In the genomic region with DNA sequence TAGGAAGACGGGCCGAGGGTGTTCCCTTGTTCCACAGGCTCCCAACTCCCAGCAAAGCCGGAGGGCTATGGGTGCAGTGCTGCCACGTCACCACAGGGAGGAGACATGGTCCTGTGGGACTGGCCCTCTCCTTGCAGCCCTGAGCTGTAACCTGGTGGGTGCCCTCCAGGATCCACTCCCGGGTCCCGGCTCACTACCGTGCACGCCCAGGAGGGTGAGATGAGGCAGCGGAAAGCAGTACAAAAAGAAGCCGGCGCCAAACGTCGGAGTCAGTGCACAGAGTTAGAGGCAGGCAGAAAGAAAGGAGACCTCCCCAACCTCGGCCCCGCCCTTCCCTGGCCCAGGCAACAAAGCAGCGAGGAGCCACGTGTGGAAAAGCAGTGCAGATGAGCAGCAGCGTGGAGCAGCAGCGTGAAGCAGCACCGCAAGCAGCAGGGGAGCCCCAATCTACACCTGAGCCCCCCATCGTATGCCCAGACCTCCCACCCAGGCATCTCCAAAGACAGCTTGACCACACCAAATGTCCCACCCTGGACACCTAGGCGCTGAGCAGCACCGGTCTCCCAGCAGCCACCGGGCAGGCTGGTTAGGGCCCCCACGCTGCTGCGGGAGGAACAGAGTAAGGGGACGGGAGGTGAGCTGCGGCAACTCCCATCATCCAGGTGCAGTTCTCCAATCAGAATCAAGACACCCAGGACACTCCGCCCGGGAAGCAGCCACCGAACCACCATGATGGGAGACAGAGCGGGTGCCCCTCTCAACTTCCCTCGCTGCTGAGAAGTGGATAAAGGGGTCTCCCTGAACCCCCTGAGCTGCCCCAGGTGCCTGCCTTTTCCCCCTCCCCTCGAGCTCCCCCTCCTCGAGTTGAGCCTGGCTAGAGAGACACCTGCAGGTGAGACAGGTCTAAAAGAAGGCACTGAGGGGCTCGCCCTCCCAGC, we compare ENCODE assay signal across 8 cellular contexts. TPM values are rescaled to one million over a fixed set of nuclear protein-coding genes. Genes with fewer than 3 reads are reported as not detected.
DNase-seq lines count a peak whose midpoint lies in the region; ATAC-seq, FAIRE-seq and TF ChIP-seq lines count a peak whose summit lies in the region.

No MANE protein-coding gene starts in this region.

- TF ChIP-seq POLR2A in endothelial cell of umbilical vein (IDR thresholded peaks at IDR 0.05; ENCODE audit: low read depth, low read length), result no peak

- dilution Hi-C loops in endothelial cell of umbilical vein (cut with MboI; ENCODE audit: extremely low pct_ligation_motif_present, low sequenced_read_pairs), result no loop called here

- H3K9ac ChIP-seq in endothelial cell of umbilical vein (replicated peaks; ENCODE audit: extremely low read depth, insufficient read depth, low read length), result no peak overlapping the region

- H3K36me3 Mint-ChIP-seq in CD14-positive monocyte, result no peaks in the 10 kb centered on the region
- H3K36me3 Mint-ChIP-seq in naive thymus-derived CD8-positive, alpha-beta T cell, result peaks cover 0 to 16% (median 11%) of the 10 kb centered on the region in 3 donors

- no peak overlapping the region for H3K4me3 ChIP-seq in endothelial cell of umbilical vein (replicated peaks in 1 of 3; ENCODE audit: insufficient read depth in 1 of 3, low read depth in 1 of 3, low read length in 3 of 3)

- H3K79me2 ChIP-seq in endothelial cell of umbilical vein (ENCODE audit: control insufficient read depth, insufficient read depth, low read length), result no peaks in the 10 kb centered on the region

- peak; percentile 64 for ATAC-seq in GM19324 (IDR thresholded peaks at IDR 0.05; ENCODE audit: low FRiP score, unreplicated experiment)
- ATAC-seq in HG03432 (IDR thresholded peaks at IDR 0.05; ENCODE audit: unreplicated experiment), result peak; percentile 77
- peak; percentile 86 to 88 for ATAC-seq in naive thymus-derived CD8-positive, alpha-beta T cell

- FAIRE-seq in endothelial cell of umbilical vein (lab: Jason Lieb, UNC), result peak; percentile 65

- H3K4me3 Mint-ChIP-seq in CD14-positive monocyte, result peak overlapping the region in 1 of 2 donors; percentile 34
- peak overlapping the region; percentile 76 to 94 (median 86) for H3K4me3 Mint-ChIP-seq in naive thymus-derived CD8-positive, alpha-beta T cell

- H3K27me3 Mint-ChIP-seq in CD14-positive monocyte (ENCODE audit: low read depth in 3 of 3), result peaks cover 2 to 8% (median 6%) of the 10 kb centered on the region in 3 donors
- H3K27me3 Mint-ChIP-seq in naive thymus-derived CD8-positive, alpha-beta T cell, result no peaks in the 10 kb centered on the region

- peaks cover 0 to 2% (median 0%) of the 10 kb centered on the region in 7 donors for H3K9me3 Mint-ChIP-seq in CD14-positive monocyte
- no peaks in the 10 kb centered on the region for H3K9me3 Mint-ChIP-seq in naive thymus-derived CD8-positive, alpha-beta T cell

- no peak overlapping the region for H3K27ac Mint-ChIP-seq in CD14-positive monocyte
- peak overlapping the region; percentile 43 to 91 (median 80) for H3K27ac Mint-ChIP-seq in naive thymus-derived CD8-positive, alpha-beta T cell

- no peaks in the 10 kb centered on the region for H3K36me3 ChIP-seq in endothelial cell of umbilical vein (ENCODE audit: control insufficient read depth in 2 of 2, extremely low read depth in 1 of 2, insufficient read depth in 2 of 2, low read length in 2 of 2)

- POLR2A ChIA-PET in endothelial cell of umbilical vein (lab: Charles Lee), result no interaction called here
- POLR2A ChIA-PET in naive thymus-derived CD8-positive, alpha-beta T cell (lab: Charles Lee), result interaction anchor here (0.5 to 1.8 kb wide), 9 partner anchors 17 to 296 kb away, joined by 3 to 6 read pairs (median 3); a partner anchor contains a TSS

- no peaks in the 10 kb centered on the region for H3K4me1 ChIP-seq in endothelial cell of umbilical vein (ENCODE audit: control insufficient read depth, extremely low read depth, insufficient read depth, low read length)

- DNase-seq in CD14-positive monocyte (ENCODE audit: low spot score) (no peak), NCI-H510A (lab: John Stamatoyannopoulos, UW) (peak; percentile 86), endothelial cell of umbilical vein (ENCODE audit: low read depth, low spot score) (peak; percentile 45)
- DNase-seq in activated CD8-positive, alpha-beta memory T cell treated with anti-CD3 and anti-CD28 coated beads for 4 hours (ENCODE audit: low read depth in 2 of 2), result peak; percentile 38 to 39
- peak; percentile 42 to 81 (median 65) for DNase-seq in naive thymus-derived CD8-positive, alpha-beta T cell
- DNase-seq in stimulated activated naive CD4-positive, alpha-beta T cell (lab: John Stamatoyannopoulos, UW), result peak; percentile 47 to 69 (median 55)

- no peaks in the 10 kb centered on the region for H4K20me1 ChIP-seq in endothelial cell of umbilical vein (replicated peaks; ENCODE audit: control insufficient read depth, extremely low read depth, insufficient read depth, low read length)

- no peaks in the 10 kb centered on the region for H3K9me1 ChIP-seq in endothelial cell of umbilical vein (replicated peaks; ENCODE audit: control insufficient read depth, extremely low read depth, insufficient read depth, low read length)

- H3K27me3 ChIP-seq in endothelial cell of umbilical vein (ENCODE audit: control insufficient read depth in 2 of 2, insufficient read depth in 2 of 2, low read length in 2 of 2), result no peaks in the 10 kb centered on the region

- H3K4me1 Mint-ChIP-seq in CD14-positive monocyte, result peaks cover 5% of the 10 kb centered on the region
- H3K4me1 Mint-ChIP-seq in naive thymus-derived CD8-positive, alpha-beta T cell, result peaks cover 11 to 19% (median 18%) of the 10 kb centered on the region in 4 donors

- H2AFZ ChIP-seq in endothelial cell of umbilical vein (ENCODE audit: low read depth, low read length), result no peak overlapping the region

- no peak overlapping the region for H3K27ac ChIP-seq in endothelial cell of umbilical vein (ENCODE audit: insufficient read depth, low read depth, low read length)

- intact Hi-C loops in CD14-positive monocyte (cut with micrococcal nuclease) (no loop called here), endothelial cell of umbilical vein (cut with micrococcal nuclease) (loop anchor here (1.0 to 5.0 kb wide), 5 partner anchors 29 to 279 kb away; a partner anchor contains a TSS)

- H3K9me3 ChIP-seq in endothelial cell of umbilical vein (replicated peaks; ENCODE audit: control insufficient read depth, insufficient read depth, low read length), result no peaks in the 10 kb centered on the region

- BruUV-seq in endothelial cell of umbilical vein (replicated peaks; lab: Mats Ljungman, UMichigan), result no TSS peak

- peak; percentile 37 for TF ChIP-seq CTCF in CD14-positive monocyte (IDR thresholded peaks at IDR 0.05)
- TF ChIP-seq CTCF in endothelial cell of umbilical vein (IDR thresholded peaks at IDR 0.05; ENCODE audit: extremely low read depth in 1 of 2, insufficient read depth in 1 of 2, low read depth in 1 of 2, low read length in 2 of 2), result peak; percentile 70 to 89

- H3K4me2 ChIP-seq in endothelial cell of umbilical vein (ENCODE audit: insufficient read depth, low read length), result no peak overlapping the region

- CTCF ChIA-PET in endothelial cell of umbilical vein (lab: Charles Lee), result interaction anchor here (0.6 to 2.2 kb wide), 24 partner anchors 11 to 850 kb away, joined by 3 to 43 read pairs (median 4); a partner anchor contains a TSS

TF ChIP-seq in endothelial cell of umbilical vein, 7 proteins besides CTCF, POLR2A, EP300 and RAD21:
- TF ChIP-seq POLR2AphosphoS5 (IDR thresholded peaks at IDR 0.05; ENCODE audit: insufficient read depth, low read depth, low read length) (no peak), MYC (IDR thresholded peaks at IDR 0.05; ENCODE audit: low read depth, low read length) (no peak), GATA2 (IDR thresholded peaks at IDR 0.05; ENCODE audit: insufficient read depth, insufficient read length, low read depth, low read length) (no peak), FOS (IDR thresholded peaks at IDR 0.05; ENCODE audit: borderline replicate concordance, insufficient read depth, low read length) (no peak), EZH2 (IDR thresholded peaks at IDR 0.05; ENCODE audit: borderline replicate concordance, low read depth, low read length, severe bottlenecking) (no peak), JUN (IDR thresholded peaks at IDR 0.05; ENCODE audit: borderline replicate concordance, insufficient read depth, insufficient read length, low read depth) (no peak)
- TF ChIP-seq, protein P1, sequence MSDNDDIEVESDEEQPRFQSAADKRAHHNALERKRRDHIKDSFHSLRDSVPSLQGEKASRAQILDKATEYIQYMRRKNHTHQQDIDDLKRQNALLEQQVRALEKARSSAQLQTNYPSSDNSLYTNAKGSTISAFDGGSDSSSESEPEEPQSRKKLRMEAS (IDR thresholded peaks at IDR 0.05; ENCODE audit: insufficient read depth, insufficient read length), result no peak

RNA-seq across cellular contexts. Expression of a gene that starts 28.8 kb away (rescaled TPM):
- polyA plus RNA-seq in CD14-positive monocyte (not detected), endothelial cell of umbilical vein (0.06 and 0.18 TPM in 2 replicates)
- total RNA-seq in endothelial cell of umbilical vein, result 0.15 and 0.69 TPM in 2 replicates
- polyA plus RNA-seq in endothelial cell of umbilical vein (2011; cell fraction: cytosol; rRNA removed), result 0.01 and 0.06 TPM in 2 replicates
- 0.24 and 0.43 TPM in 2 replicates for polyA plus RNA-seq in endothelial cell of umbilical vein (2011; cell fraction: nucleus; rRNA removed)
- 0.11 TPM in 1 of 2 replicates, not detected in the other for polyA plus RNA-seq in endothelial cell of umbilical vein (2012)
- 0.22 TPM in 1 of 2 replicates, not detected in the other for polyA minus RNA-seq in endothelial cell of umbilical vein
- not detected for polyA minus RNA-seq in endothelial cell of umbilical vein (2011; cell fraction: cytosol; rRNA and poly(A)+ RNA removed)
- polyA minus RNA-seq in endothelial cell of umbilical vein (2011; cell fraction: nucleus; rRNA and poly(A)+ RNA removed), result 0.19 and 0.29 TPM in 2 replicates
- total RNA-seq in naive thymus-derived CD8-positive, alpha-beta T cell, result 10 to 100 TPM; 16.1 TPM
- 1 to 10 TPM in 1 of 3 donors, under 1 TPM in 2; 0.35 to 2.2 (median 0.81) TPM for polyA plus RNA-seq in naive thymus-derived CD8-positive, alpha-beta T cell

Comparison
In these comparisons a context has a peak if more than half of its experiments do, and no peak if none do; other contexts are left out.
1. H3K27ac Mint-ChIP-seq: peak in naive thymus-derived CD8-positive, alpha-beta T cell (10 of 10); none in CD14-positive monocyte (0 of 7).
2. Peak in every context shown above with its lines, with median percentiles within 50 percentile points of each other: ATAC-seq.